In genomic region chr3:154656496-154656895, GRCh38 we compare ENCODE assay signal across 1 cellular context.
TF ChIP-seq lines count a peak whose summit lies in the region.

No MANE protein-coding gene starts in this region.

TF ChIP-seq in H1, 55 proteins besides CTCF, POLR2A, EP300 and RAD21 (continued from another document):
- TF ChIP-seq CBX5 (IDR thresholded peaks at IDR 0.05; ENCODE audit: low read depth, low read length) (no peak), USF2 (IDR thresholded peaks at IDR 0.05; ENCODE audit: low read length) (no peak), POLR2AphosphoS5 (IDR thresholded peaks at IDR 0.05; ENCODE audit: low read depth, low read length) (no peak), TCF12 (IDR thresholded peaks at IDR 0.05; ENCODE audit: low read depth, low read length) (no peak), EGR1 (IDR thresholded peaks at IDR 0.05; ENCODE audit: borderline replicate concordance, low read depth, low read length) (no peak), BRCA1 (IDR thresholded peaks at IDR 0.05; ENCODE audit: low read depth, low read length) (no peak)
